Comparison of ENCODE assay signal across 20 cellular contexts in the genomic region with DNA sequence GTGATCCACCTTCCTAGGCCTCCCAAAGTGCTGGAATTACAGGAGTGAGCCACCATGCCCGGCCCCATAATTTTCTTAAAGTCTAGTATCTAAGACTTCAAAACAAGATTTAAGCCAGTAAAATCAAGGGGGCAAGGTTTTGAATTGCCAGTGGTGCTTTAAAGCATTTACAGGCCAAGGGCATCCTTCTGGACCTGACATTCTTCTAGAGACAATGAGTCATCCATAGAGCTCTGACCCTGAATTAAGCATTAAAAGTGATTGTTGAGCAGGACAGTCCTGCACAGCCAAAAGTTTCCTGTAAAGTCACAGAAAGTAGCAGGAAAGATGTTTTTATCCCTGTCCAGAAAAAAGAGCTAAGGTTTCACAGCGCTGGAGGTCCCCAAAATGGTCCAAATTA. TPM values are rescaled to one million over a fixed set of nuclear protein-coding genes. Genes with fewer than 3 reads are reported as not detected.
"Had no signal": no experiment of that assay in that cellular context is flagged by ENCODE, and none has a peak within 500 bp of the region (broad histone marks: within the 10 kb centered on the region; RNA-seq: fewer than 3 reads in every experiment).

No MANE protein-coding gene starts in this region.

- H3K4me3 ChIP-seq: colonic mucosa, sigmoid colon, spleen, thoracic aorta, upper lobe of right lung had no signal

- H3K9me3 ChIP-seq: colonic mucosa, neutrophil, sigmoid colon, spleen, thoracic aorta, upper lobe of right lung had no signal

- H3K27me3 ChIP-seq: colonic mucosa, neutrophil, sigmoid colon, spleen, upper lobe of right lung had no signal

- DNase-seq: activated CD4-positive, alpha-beta memory T cell treated with anti-CD3 and anti-CD28 coated beads, Interleukin-2, amount 10 ng/mL, durations not matched to agents 7 days and 5 days; activated CD4-positive, alpha-beta T cell treated with anti-CD3 and anti-CD28 coated beads for 48 hours; activated CD4-positive, CD25-positive, alpha-beta regulatory T cell; activated CD8-positive, alpha-beta memory T cell treated with anti-CD3 and anti-CD28 coated beads, Interleukin-2, amount 10 ng/mL, durations not matched to agents 7 days and 5 days; activated naive CD8-positive, alpha-beta T cell treated with anti-CD3 and anti-CD28 coated beads for 36 hours; central memory CD4-positive, alpha-beta T cell; colonic mucosa; immature natural killer cell; mesendoderm; naive thymus-derived CD8-positive, alpha-beta T cell; sigmoid colon; spleen; stimulated activated CD4-positive, alpha-beta T cell treated with anti-CD3 and anti-CD28 coated beads, Interleukin-4, amount 100 ng/mL, for 4 hours; stimulated activated naive B cell treated with anti-CD40 and anti-IgM and Interleukin-4, amounts not matched to agents 10 μg/mL and 1 μg/mL and 100 μg/mL, for 72 hours; T-cell; upper lobe of right lung had no signal

- H2AFZ ChIP-seq: parathyroid adenoma had no signal

- H3K79me2 ChIP-seq: parathyroid adenoma had no signal

- H3K36me3 Mint-ChIP-seq: brain; naive thymus-derived CD8-positive, alpha-beta T cell; T-cell had no signal

- H3K4me3 Mint-ChIP-seq: activated CD4-positive, alpha-beta memory T cell treated with anti-CD3 and anti-CD28 coated beads, Interleukin-2, amount 10 ng/mL, durations not matched to agents 7 days and 5 days; activated CD8-positive, alpha-beta memory T cell treated with anti-CD3 and anti-CD28 coated beads, Interleukin-2, amount 10 ng/mL, durations not matched to agents 7 days and 5 days; activated naive CD8-positive, alpha-beta T cell treated with anti-CD3 and anti-CD28 coated beads for 36 hours; brain; naive thymus-derived CD8-positive, alpha-beta T cell; stimulated activated naive B cell treated with anti-CD40 and anti-IgM and Interleukin-4, amounts not matched to agents 10 μg/mL and 1 μg/mL and 100 μg/mL, for 72 hours; T-cell had no signal

- H3K27ac Mint-ChIP-seq: activated CD4-positive, alpha-beta memory T cell treated with anti-CD3 and anti-CD28 coated beads, Interleukin-2, amount 10 ng/mL, durations not matched to agents 7 days and 5 days; activated CD8-positive, alpha-beta memory T cell treated with anti-CD3 and anti-CD28 coated beads, Interleukin-2, amount 10 ng/mL, durations not matched to agents 7 days and 5 days; activated naive CD8-positive, alpha-beta T cell treated with anti-CD3 and anti-CD28 coated beads for 36 hours; brain; stimulated activated naive B cell treated with anti-CD40 and anti-IgM and Interleukin-4, amounts not matched to agents 10 μg/mL and 1 μg/mL and 100 μg/mL, for 72 hours had no signal

- H3K36me3 ChIP-seq: colonic mucosa, neutrophil, sigmoid colon, spleen, thoracic aorta, upper lobe of right lung had no signal

- ATAC-seq: activated CD8-positive, alpha-beta memory T cell treated with anti-CD3 and anti-CD28 coated beads, Interleukin-2, amount 10 ng/mL, durations not matched to agents 7 days and 5 days; naive thymus-derived CD8-positive, alpha-beta T cell; stimulated activated naive B cell treated with anti-CD40 and anti-IgM and Interleukin-4, amounts not matched to agents 10 μg/mL and 1 μg/mL and 100 μg/mL, for 72 hours; T-cell; upper lobe of right lung had no signal

- H3K9me3 Mint-ChIP-seq: immature natural killer cell; stimulated activated naive B cell treated with anti-CD40 and anti-IgM and Interleukin-4, amounts not matched to agents 10 μg/mL and 1 μg/mL and 100 μg/mL, for 72 hours had no signal

- H3K27ac ChIP-seq: colonic mucosa, neutrophil, parathyroid adenoma, sigmoid colon, spleen, thoracic aorta, upper lobe of right lung had no signal

- H3K4me1 ChIP-seq: parathyroid adenoma, sigmoid colon had no signal

- H3K27me3 Mint-ChIP-seq: activated CD4-positive, alpha-beta memory T cell treated with anti-CD3 and anti-CD28 coated beads, Interleukin-2, amount 10 ng/mL, durations not matched to agents 7 days and 5 days; activated CD8-positive, alpha-beta memory T cell treated with anti-CD3 and anti-CD28 coated beads, Interleukin-2, amount 10 ng/mL, durations not matched to agents 7 days and 5 days; activated naive CD8-positive, alpha-beta T cell treated with anti-CD3 and anti-CD28 coated beads for 36 hours; naive thymus-derived CD8-positive, alpha-beta T cell; stimulated activated naive B cell treated with anti-CD40 and anti-IgM and Interleukin-4, amounts not matched to agents 10 μg/mL and 1 μg/mL and 100 μg/mL, for 72 hours; T-cell had no signal

RNA-seq across cellular contexts. Expression of a gene that starts 50.9 kb away (rescaled TPM):
- total RNA-seq: naive thymus-derived CD8-positive, alpha-beta T cell; sigmoid colon; spleen; T-cell; upper lobe of right lung had no signal
